9 cellular contexts compared by ENCODE assay signal in genomic region chr17:77470800-77471733, GRCh38.
A peak's percentile ranks its signal among the peaks of the same experiment; 100 is the strongest.
DNase-seq lines count a peak whose midpoint lies in the region; ATAC-seq, FAIRE-seq and TF ChIP-seq lines count a peak whose summit lies in the region.
"Had no signal": no experiment of that assay in that cellular context is flagged by ENCODE, and none has a peak within 500 bp of the region (broad histone marks: within the 10 kb centered on the region; RNA-seq: fewer than 3 reads in every experiment).

No MANE protein-coding gene starts in this region.

- no peak for FAIRE-seq in small intestine (lab: Jason Lieb, UNC)

- no peak overlapping the region for H3K9ac ChIP-seq in HUES48 (ENCODE audit: low read depth, low read length)
- peak overlapping the region; percentile 32 for H3K9ac ChIP-seq in smooth muscle cell (ENCODE audit: low read depth)

- no peaks in the 10 kb centered on the region for H3K9me3 Mint-ChIP-seq in activated CD4-positive, alpha-beta memory T cell treated with anti-CD3 and anti-CD28 coated beads, Interleukin-2, amount 10 ng/mL, durations not matched to agents 7 days and 5 days

- 18% methylated on average over 9 of the region's 9 CpGs for WGBS in smooth muscle cell (ENCODE audit: low lambda C conversion rate)
- WGBS in small intestine, 3 donors, result 67 to 82% (median 79%) methylated on average over 9 of the region's 9 CpGs

- H3K4me1 ChIP-seq in HUES48 (ENCODE audit: control insufficient read depth, insufficient read depth, low read length) (peaks cover 64% of the 10 kb centered on the region), right atrium auricular region (peaks cover 0 to 91% of the 10 kb centered on the region in 2 donors), smooth muscle cell (ENCODE audit: low read depth) (peaks cover 79% of the 10 kb centered on the region), small intestine (ENCODE audit: control insufficient read depth in 2 of 2, insufficient read depth in 1 of 2, low read depth in 1 of 2, low read length in 1 of 2) (peaks cover 0 to 21% of the 10 kb centered on the region in 2 donors)

- peaks cover 81% of the 10 kb centered on the region for H3K36me3 Mint-ChIP-seq in activated CD4-positive, alpha-beta memory T cell treated with anti-CD3 and anti-CD28 coated beads, Interleukin-2, amount 10 ng/mL, durations not matched to agents 7 days and 5 days (ENCODE audit: low read depth)

- H3K79me2 ChIP-seq in smooth muscle cell (ENCODE audit: low read depth), result peaks cover 74% of the 10 kb centered on the region

- H3K9me3 ChIP-seq in HUES48 (ENCODE audit: control insufficient read depth, insufficient read depth, low read length), result no peaks in the 10 kb centered on the region
- no peaks in the 10 kb centered on the region for H3K9me3 ChIP-seq in right atrium auricular region
- no peaks in the 10 kb centered on the region for H3K9me3 ChIP-seq in smooth muscle cell (replicated peaks; ENCODE audit: low read depth)
- H3K9me3 ChIP-seq in small intestine (ENCODE audit: control insufficient read depth, low read depth), result no peaks in the 10 kb centered on the region

- peaks cover 92% of the 10 kb centered on the region for H3K4me1 Mint-ChIP-seq in activated CD4-positive, alpha-beta memory T cell treated with anti-CD3 and anti-CD28 coated beads, Interleukin-2, amount 10 ng/mL, durations not matched to agents 7 days and 5 days

- peak overlapping the region; percentile 30 for H3K4me3 Mint-ChIP-seq in activated CD4-positive, alpha-beta memory T cell treated with anti-CD3 and anti-CD28 coated beads, Interleukin-2, amount 10 ng/mL, durations not matched to agents 7 days and 5 days

- H3K27me3 ChIP-seq in HUES48 (ENCODE audit: control insufficient read depth, insufficient read depth, low read length) (no peaks in the 10 kb centered on the region), right atrium auricular region (no peaks in the 10 kb centered on the region), smooth muscle cell (ENCODE audit: low read depth) (no peaks in the 10 kb centered on the region), small intestine (ENCODE audit: control insufficient read depth in 2 of 2, insufficient read depth in 2 of 2, low read length in 2 of 2) (no peaks in the 10 kb centered on the region)

- no peak overlapping the region for H2AFZ ChIP-seq in smooth muscle cell (ENCODE audit: low read depth)

- H3K36me3 ChIP-seq in HUES48 (ENCODE audit: control insufficient read depth, insufficient read depth, low read length) (0 out of 2 replicates have a peak, but pooled peaks cover 8% of the 10 kb centered on the region), right atrium auricular region (no peaks in the 10 kb centered on the region), smooth muscle cell (ENCODE audit: low read depth) (no peaks in the 10 kb centered on the region), small intestine (ENCODE audit: control insufficient read depth in 2 of 2, insufficient read depth in 2 of 2, low read length in 2 of 2) (peaks cover 0 to 3% of the 10 kb centered on the region in 2 donors)

- no peak for TF ChIP-seq CTCF in right atrium auricular region (IDR thresholded peaks at IDR 0.05)
- no peak for TF ChIP-seq CTCF in smooth muscle cell (IDR thresholded peaks at IDR 0.05; ENCODE audit: borderline replicate concordance, insufficient read depth, poor library complexity, severe bottlenecking)

- POLR2A ChIA-PET in activated CD4-positive, alpha-beta memory T cell treated with anti-CD3 and anti-CD28 coated beads, Interleukin-2, amount 10 ng/mL, durations not matched to agents 7 days and 5 days (lab: Charles Lee), result interaction anchor here (1.3 to 7.4 kb wide), 7 partner anchors 11 to 71 kb away, joined by 4 to 71 read pairs (median 7); no protein-coding TSS in a partner anchor

- DNase-seq in activated CD4-positive, alpha-beta memory T cell treated with anti-CD3 and anti-CD28 coated beads, Interleukin-2, amount 10 ng/mL, durations not matched to agents 7 days and 5 days, result no peak
- no peak for DNase-seq in right atrium auricular region (ENCODE audit: low spot score)
- DNase-seq in smooth muscle cell (lab: John Stamatoyannopoulos, UW; ENCODE audit: unreplicated experiment), result peak; percentile 56
- no peak for DNase-seq in small intestine
- no peak for DNase-seq in C1 segment of cervical spinal cord (lab: John Stamatoyannopoulos, UW)
- DNase-seq: retina had no signal

- H3F3A ChIP-seq in smooth muscle cell (ENCODE audit: low read depth), result peaks cover 42% of the 10 kb centered on the region

- H3K4me3 ChIP-seq in HUES48 (ENCODE audit: low read depth, low read length) (no peak overlapping the region), right atrium auricular region (peak overlapping the region in 1 of 2 donors; percentile 8), smooth muscle cell (no peak overlapping the region), small intestine (ENCODE audit: low read depth in 1 of 2, low read length in 2 of 2) (no peak overlapping the region)

- H4K20me1 ChIP-seq in smooth muscle cell (ENCODE audit: low read depth), result peaks cover 100% of the 10 kb centered on the region

- ATAC-seq in GM21381 (IDR thresholded peaks at IDR 0.05; ENCODE audit: unreplicated experiment) (no peak), GM18870 (IDR thresholded peaks at IDR 0.05; ENCODE audit: unreplicated experiment) (no peak)

- peak overlapping the region; percentile 55 for H3K4me2 ChIP-seq in smooth muscle cell

- H3K27me3 Mint-ChIP-seq in activated CD4-positive, alpha-beta memory T cell treated with anti-CD3 and anti-CD28 coated beads, Interleukin-2, amount 10 ng/mL, durations not matched to agents 7 days and 5 days, result no peaks in the 10 kb centered on the region

- H3K27ac ChIP-seq in HUES48 (ENCODE audit: low read depth, low read length) (peak overlapping the region; percentile 98), right atrium auricular region (peak overlapping the region; percentile 78 to 81), smooth muscle cell (ENCODE audit: low read depth) (peak overlapping the region; percentile 79), small intestine (ENCODE audit: low read depth in 1 of 2, low read length in 1 of 2) (peak overlapping the region in 1 of 2 donors; percentile 51)

- H3K27ac Mint-ChIP-seq in activated CD4-positive, alpha-beta memory T cell treated with anti-CD3 and anti-CD28 coated beads, Interleukin-2, amount 10 ng/mL, durations not matched to agents 7 days and 5 days, result peak overlapping the region; percentile 84

- CTCF ChIA-PET in activated CD4-positive, alpha-beta memory T cell treated with anti-CD3 and anti-CD28 coated beads, Interleukin-2, amount 10 ng/mL, durations not matched to agents 7 days and 5 days (lab: Charles Lee), result interaction anchor here (1.2 to 2.2 kb wide), 2 partner anchors 11 to 30 kb away, joined by 3 to 11 read pairs; no protein-coding TSS in a partner anchor
